ENCODE assay signal across 1 cellular context in the genomic region with DNA sequence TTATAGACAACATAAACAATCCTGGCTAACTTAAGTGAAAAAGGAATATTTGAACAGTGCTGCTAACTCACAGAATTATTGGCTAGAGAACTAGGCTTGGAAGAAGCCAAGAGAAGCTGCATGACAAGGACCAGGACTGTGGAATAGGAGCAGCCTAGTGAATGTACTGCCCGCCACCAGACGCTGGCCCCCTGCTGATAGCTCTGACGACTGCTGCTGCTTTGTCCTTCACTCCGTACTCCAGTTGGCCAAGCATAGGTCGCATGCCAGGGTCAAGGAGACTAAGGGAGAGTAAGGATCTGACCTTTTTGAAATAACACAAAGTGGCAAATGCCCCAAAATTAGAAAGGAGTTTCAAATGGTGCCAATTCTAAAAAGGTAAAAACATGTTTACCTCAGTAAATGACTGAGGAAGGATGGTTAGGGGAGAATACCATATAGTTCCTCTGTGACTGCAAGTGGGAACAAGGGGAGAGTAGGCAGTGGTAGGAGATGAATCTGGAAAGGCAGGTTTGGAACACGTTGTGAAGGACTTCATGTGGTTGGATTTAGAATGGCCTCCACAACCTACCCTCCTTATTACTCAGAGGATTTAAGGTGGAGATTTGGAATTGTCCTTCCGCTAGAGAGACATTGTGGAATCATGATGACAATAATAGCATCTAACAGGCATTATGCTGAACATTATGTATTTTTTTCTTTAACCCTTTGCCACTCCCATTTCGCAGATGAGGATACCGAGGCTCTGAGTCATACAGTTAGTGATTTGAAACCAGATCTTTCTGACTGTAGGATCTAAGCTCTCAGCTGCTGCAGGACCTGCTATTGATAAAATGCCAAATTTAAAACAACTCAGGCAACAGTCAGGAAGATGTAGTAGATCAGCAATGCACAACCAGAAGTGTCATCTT.
TF ChIP-seq lines count a peak whose summit lies in the region.

No MANE protein-coding gene starts in this region.

TF ChIP-seq in endothelial cell of umbilical vein, 7 proteins besides CTCF, POLR2A, EP300 and RAD21:
- TF ChIP-seq POLR2AphosphoS5 (IDR thresholded peaks at IDR 0.05; ENCODE audit: insufficient read depth, low read depth, low read length) (no peak), EZH2 (IDR thresholded peaks at IDR 0.05; ENCODE audit: borderline replicate concordance, low read depth, low read length, severe bottlenecking) (no peak), MYC (IDR thresholded peaks at IDR 0.05; ENCODE audit: low read depth, low read length) (no peak), FOS (IDR thresholded peaks at IDR 0.05; ENCODE audit: borderline replicate concordance, insufficient read depth, low read length) (no peak), JUN (IDR thresholded peaks at IDR 0.05; ENCODE audit: borderline replicate concordance, insufficient read depth, insufficient read length, low read depth) (no peak), GATA2 (IDR thresholded peaks at IDR 0.05; ENCODE audit: insufficient read depth, insufficient read length, low read depth, low read length) (no peak)
- TF ChIP-seq, protein P1, sequence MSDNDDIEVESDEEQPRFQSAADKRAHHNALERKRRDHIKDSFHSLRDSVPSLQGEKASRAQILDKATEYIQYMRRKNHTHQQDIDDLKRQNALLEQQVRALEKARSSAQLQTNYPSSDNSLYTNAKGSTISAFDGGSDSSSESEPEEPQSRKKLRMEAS (IDR thresholded peaks at IDR 0.05; ENCODE audit: insufficient read depth, insufficient read length): no peak
